8 cellular contexts compared by ENCODE assay signal in genomic region chr17:75721463-75722011, GRCh38. TPM values are rescaled to one million over a fixed set of nuclear protein-coding genes. Genes with fewer than 3 reads are reported as not detected.
DNase-seq lines count a peak whose midpoint lies in the region; ATAC-seq, FAIRE-seq and TF ChIP-seq lines count a peak whose summit lies in the region.

No MANE protein-coding gene starts in this region.

- H3K9ac ChIP-seq in HUES48 (ENCODE audit: low read depth, low read length) (no peak overlapping the region), keratinocyte (ENCODE audit: control insufficient read depth, extremely low read depth, insufficient read depth, low read length) (peak overlapping the region; percentile 98)

- no peaks in the 10 kb centered on the region for H3K36me3 ChIP-seq in HUES48 (ENCODE audit: control insufficient read depth, insufficient read depth, low read length)
- H3K36me3 ChIP-seq in keratinocyte (ENCODE audit: control insufficient read depth in 2 of 2, extremely low read depth in 1 of 2, insufficient read depth in 2 of 2, low read length in 2 of 2): peaks cover 24 to 44% of the 10 kb centered on the region in 2 experiments

- H3K9me3 ChIP-seq in HUES48 (ENCODE audit: control insufficient read depth, insufficient read depth, low read length): no peaks in the 10 kb centered on the region
- H3K9me3 ChIP-seq in keratinocyte (ENCODE audit: control insufficient read depth, low read depth, low read length): no peaks in the 10 kb centered on the region

- peaks cover 22% of the 10 kb centered on the region for H3K27me3 ChIP-seq in HUES48 (ENCODE audit: control insufficient read depth, insufficient read depth, low read length)
- H3K27me3 ChIP-seq in keratinocyte (ENCODE audit: control insufficient read depth, extremely low read depth, insufficient read depth, low read length): no peaks in the 10 kb centered on the region

- H3K36me3 Mint-ChIP-seq in stimulated activated naive B cell treated with anti-CD40 and anti-IgM and Interleukin-4, amounts not matched to agents 10 μg/mL and 1 μg/mL and 100 μg/mL, for 72 hours: no peaks in the 10 kb centered on the region

- peaks cover 19 to 37% of the 10 kb centered on the region in 2 donors for H3K27me3 Mint-ChIP-seq in stimulated activated naive B cell treated with anti-CD40 and anti-IgM and Interleukin-4, amounts not matched to agents 10 μg/mL and 1 μg/mL and 100 μg/mL, for 72 hours

- peaks cover 3 to 8% of the 10 kb centered on the region in 2 donors for H3K4me1 Mint-ChIP-seq in stimulated activated naive B cell treated with anti-CD40 and anti-IgM and Interleukin-4, amounts not matched to agents 10 μg/mL and 1 μg/mL and 100 μg/mL, for 72 hours

- H3K4me2 ChIP-seq in keratinocyte (ENCODE audit: control insufficient read depth, extremely low read depth, insufficient read depth, low read depth, low read length): peak overlapping the region; percentile 93

- H3K9me1 ChIP-seq in keratinocyte (ENCODE audit: control insufficient read depth, extremely low read depth, insufficient read depth, low read length): no peaks in the 10 kb centered on the region

- no peak for FAIRE-seq in keratinocyte (lab: Jason Lieb, UNC)

- no peaks in the 10 kb centered on the region for H3K4me1 ChIP-seq in HUES48 (ENCODE audit: control insufficient read depth, insufficient read depth, low read length)
- H3K4me1 ChIP-seq in keratinocyte (ENCODE audit: control insufficient read depth, extremely low read depth, insufficient read depth, low read length): peaks cover 31% of the 10 kb centered on the region

- DNase-seq in astrocyte of the cerebellum (ENCODE audit: low read depth): no peak
- no peak for DNase-seq in keratinocyte (ENCODE audit: low read depth, low spot score)
- DNase-seq in stimulated activated naive B cell treated with anti-CD40 and anti-IgM and Interleukin-4, amounts not matched to agents 10 μg/mL and 1 μg/mL and 100 μg/mL, for 72 hours: no peak
- no peak for DNase-seq in mesenteric fat pad (ENCODE audit: low spot score)
- DNase-seq in EL: no peak
- DNase-seq in amygdala (lab: John Stamatoyannopoulos, UW): no peak

- H3K4me3 ChIP-seq in HUES48 (ENCODE audit: low read depth, low read length): peak overlapping the region; percentile 56
- peak overlapping the region; percentile 44 for H3K4me3 ChIP-seq in astrocyte of the cerebellum (ENCODE audit: low read depth, low read length)
- peak overlapping the region; percentile 93 to 100 (median 100) for H3K4me3 ChIP-seq in keratinocyte (ENCODE audit: control insufficient read depth in 2 of 3, extremely low read depth in 1 of 3, insufficient read depth in 2 of 3, low read depth in 1 of 3, low read length in 3 of 3)

- H3K27ac Mint-ChIP-seq in stimulated activated naive B cell treated with anti-CD40 and anti-IgM and Interleukin-4, amounts not matched to agents 10 μg/mL and 1 μg/mL and 100 μg/mL, for 72 hours: no peak overlapping the region

- H2AFZ ChIP-seq in keratinocyte (ENCODE audit: control insufficient read depth, low read length): no peak overlapping the region

- H4K20me1 ChIP-seq in keratinocyte (ENCODE audit: control insufficient read depth, extremely low read depth, insufficient read depth, low read length): peaks cover 25% of the 10 kb centered on the region

- no peak overlapping the region for H3K27ac ChIP-seq in HUES48 (ENCODE audit: low read depth, low read length)
- H3K27ac ChIP-seq in keratinocyte (ENCODE audit: control insufficient read depth, insufficient read depth, low read length): peak overlapping the region; percentile 94

- H3K4me3 Mint-ChIP-seq in stimulated activated naive B cell treated with anti-CD40 and anti-IgM and Interleukin-4, amounts not matched to agents 10 μg/mL and 1 μg/mL and 100 μg/mL, for 72 hours: peak overlapping the region; percentile 41 to 64

- TF ChIP-seq CTCF in astrocyte of the cerebellum (IDR thresholded peaks at IDR 0.05; ENCODE audit: low read depth, low read length, missing control alignments) (no peak), keratinocyte (optimal IDR thresholded peaks at IDR 0.05 in 1 of 3, IDR thresholded peaks at IDR 0.05 in 1 of 3, conservative IDR thresholded peaks at IDR 0.05 in 1 of 3; ENCODE audit: extremely low read depth in 1 of 3, insufficient read depth in 2 of 3, low read length in 3 of 3) (no peak)

- dilution Hi-C loops in keratinocyte (cut with MboI; ENCODE audit: extremely low pct_ligation_motif_present, low sequenced_read_pairs): loop anchor here (10.0 kb wide), 1 partner anchor 47 kb away; no protein-coding TSS in a partner anchor

- no peaks in the 10 kb centered on the region for H3K9me3 Mint-ChIP-seq in stimulated activated naive B cell treated with anti-CD40 and anti-IgM and Interleukin-4, amounts not matched to agents 10 μg/mL and 1 μg/mL and 100 μg/mL, for 72 hours

- ATAC-seq in stimulated activated naive B cell treated with anti-CD40 and anti-IgM and Interleukin-4, amounts not matched to agents 10 μg/mL and 1 μg/mL and 100 μg/mL, for 72 hours (replicated peaks): peak in 1 of 2 donors; percentile 51
- ATAC-seq in GM21825 (IDR thresholded peaks at IDR 0.05; ENCODE audit: unreplicated experiment): no peak

- in situ Hi-C loops in astrocyte of the cerebellum (cut with HindIII; ENCODE audit: low sequenced_read_pairs): no loop called here

- H3K79me2 ChIP-seq in keratinocyte (ENCODE audit: control insufficient read depth, insufficient read depth, low read length): peaks cover 54% of the 10 kb centered on the region

RNA-seq across cellular contexts. Expression of gene ITGB4, which starts 0.3 kb away (rescaled TPM):
- polyA plus RNA-seq in keratinocyte: 761 to 1,084 TPM (median 1,039 TPM) in 3 replicates
- 357 TPM for polyA plus RNA-seq in keratinocyte (2011; ENCODE audit: low read depth)
- polyA plus RNA-seq in keratinocyte (2011; cell fraction: cytosol; rRNA removed): 399 and 802 TPM in 2 replicates
- polyA plus RNA-seq in keratinocyte (2011; cell fraction: nucleus; rRNA removed): 3,183 and 4,055 TPM in 2 replicates
- polyA plus RNA-seq in keratinocyte (2012; ENCODE audit: low replicate concordance): 790 and 2,344 TPM in 2 replicates
- 1,878 to 7,870 TPM (median 1,919 TPM) in 3 replicates for polyA minus RNA-seq in keratinocyte
- polyA minus RNA-seq in keratinocyte (2011; cell fraction: cytosol; rRNA and poly(A)+ RNA removed): 2,383 TPM
- 4,240 and 4,449 TPM in 2 replicates for polyA minus RNA-seq in keratinocyte (2011; cell fraction: nucleus; rRNA and poly(A)+ RNA removed)
- total RNA-seq in mesenteric fat pad: 13.9 TPM

RNA-seq across cellular contexts. Expression of gene GALK1, which starts 43.5 kb away (rescaled TPM):
- polyA plus RNA-seq in keratinocyte: 1.1 to 5.2 TPM (median 1.3 TPM) in 3 replicates
- polyA plus RNA-seq in keratinocyte (2011; ENCODE audit: low read depth): 1.7 TPM
- 0.78 and 2.1 TPM in 2 replicates for polyA plus RNA-seq in keratinocyte (2011; cell fraction: cytosol; rRNA removed)
- 1.9 and 2.7 TPM in 2 replicates for polyA plus RNA-seq in keratinocyte (2011; cell fraction: nucleus; rRNA removed)
- 3.2 and 6.6 TPM in 2 replicates for polyA plus RNA-seq in keratinocyte (2012; ENCODE audit: low replicate concordance)
- 1.9 to 4.6 TPM (median 3.0 TPM) in 3 replicates for polyA minus RNA-seq in keratinocyte
- polyA minus RNA-seq in keratinocyte (2011; cell fraction: cytosol; rRNA and poly(A)+ RNA removed): 16.7 TPM
- polyA minus RNA-seq in keratinocyte (2011; cell fraction: nucleus; rRNA and poly(A)+ RNA removed): 3.6 and 4.4 TPM in 2 replicates
- 26.4 TPM for total RNA-seq in mesenteric fat pad

RNA-seq across cellular contexts. Expression of gene SAP30BP, which starts 54.4 kb away (rescaled TPM):
- 99.0 to 103 TPM (median 101 TPM) in 3 replicates for polyA plus RNA-seq in keratinocyte
- polyA plus RNA-seq in keratinocyte (2011; ENCODE audit: low read depth): 115 TPM
- 97.8 and 111 TPM in 2 replicates for polyA plus RNA-seq in keratinocyte (2011; cell fraction: cytosol; rRNA removed)
- polyA plus RNA-seq in keratinocyte (2011; cell fraction: nucleus; rRNA removed): 174 and 189 TPM in 2 replicates
- polyA plus RNA-seq in keratinocyte (2012; ENCODE audit: low replicate concordance): 80.5 and 96.0 TPM in 2 replicates
- polyA minus RNA-seq in keratinocyte: 44.9 to 68.4 TPM (median 58.9 TPM) in 3 replicates
- polyA minus RNA-seq in keratinocyte (2011; cell fraction: cytosol; rRNA and poly(A)+ RNA removed): 52.4 TPM
- polyA minus RNA-seq in keratinocyte (2011; cell fraction: nucleus; rRNA and poly(A)+ RNA removed): 43.7 and 56.2 TPM in 2 replicates
- 86.0 TPM for total RNA-seq in mesenteric fat pad

RNA-seq across cellular contexts. Expression of gene RECQL5, which starts 54.6 kb away (rescaled TPM):
- 11.9 to 15.8 TPM (median 12.9 TPM) in 3 replicates for polyA plus RNA-seq in keratinocyte
- 5.9 TPM for polyA plus RNA-seq in keratinocyte (2011; ENCODE audit: low read depth)
- polyA plus RNA-seq in keratinocyte (2011; cell fraction: cytosol; rRNA removed): 5.3 and 5.5 TPM in 2 replicates
- polyA plus RNA-seq in keratinocyte (2011; cell fraction: nucleus; rRNA removed): 80.9 and 96.7 TPM in 2 replicates
- 16.7 and 20.5 TPM in 2 replicates for polyA plus RNA-seq in keratinocyte (2012; ENCODE audit: low replicate concordance)
- 31.0 to 53.1 TPM (median 38.4 TPM) in 3 replicates for polyA minus RNA-seq in keratinocyte
- polyA minus RNA-seq in keratinocyte (2011; cell fraction: cytosol; rRNA and poly(A)+ RNA removed): 11.1 TPM
- polyA minus RNA-seq in keratinocyte (2011; cell fraction: nucleus; rRNA and poly(A)+ RNA removed): 35.5 and 43.4 TPM in 2 replicates
- total RNA-seq in mesenteric fat pad: 12.7 TPM

Comparison
In these comparisons a context has a peak if more than half of its experiments do, and no peak if none do; other contexts are left out.
1. H3K4me3 ChIP-seq: peak in every context shown above with its lines; median percentile 100 in keratinocyte; 56 in HUES48; 44 in astrocyte of the cerebellum.